27 cellular contexts compared by ENCODE assay signal in the genomic region with DNA sequence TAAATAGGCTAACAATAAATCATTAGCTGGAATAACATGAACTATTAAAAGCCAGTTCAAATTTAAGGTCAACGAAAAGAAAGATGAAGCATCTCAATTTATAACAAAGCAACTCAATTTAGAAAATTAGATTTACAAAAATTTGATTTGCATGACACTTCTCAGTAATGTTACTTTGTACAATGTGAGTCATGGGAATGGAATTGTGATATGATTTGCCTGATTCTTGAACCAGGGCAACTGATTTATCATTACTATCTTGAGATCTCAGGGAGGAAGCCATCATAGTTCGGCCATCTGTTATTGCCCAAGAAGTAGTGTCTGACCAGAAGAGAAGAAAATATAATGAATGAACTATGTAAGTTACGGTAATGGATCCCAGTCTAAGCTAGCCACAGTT.
"Had no signal": no experiment of that assay in that cellular context is flagged by ENCODE, and none has a peak within 500 bp of the region (broad histone marks: within the 10 kb centered on the region; RNA-seq: fewer than 3 reads in every experiment).

No MANE protein-coding gene starts in this region.

- H3K4me3 Mint-ChIP-seq: activated CD8-positive, alpha-beta memory T cell treated with anti-CD3 and anti-CD28 coated beads, Interleukin-2, amount 10 ng/mL, durations not matched to agents 7 days and 5 days; activated naive CD4-positive, alpha-beta T cell treated with anti-CD3 and anti-CD28 coated beads for 36 hours; activated naive CD8-positive, alpha-beta T cell; activated T-cell treated with anti-CD3 and anti-CD28 coated beads, Interleukin-2, amount 50 U/mL, for 24 hours; activated T-helper 1 cell treated with anti-CD3 and anti-CD28 coated beads, Interleukin-12 subunit alpha, Interleukin-12 subunit beta, Interleukin-2, Interleukin-4 antibody, amounts not matched to agents 30 ng/mL and 10 ng/mL and 1 ng/mL, durations not matched to agents 14 hours and 24 hours and 36 hours; brain; T-helper 17 cell; WTC11 had no signal

- H3K36me3 ChIP-seq: cardiac muscle cell, Peyer's patch, SJCRH30 had no signal

- FAIRE-seq: astrocyte had no signal

- H3K27ac Mint-ChIP-seq: activated CD8-positive, alpha-beta memory T cell treated with anti-CD3 and anti-CD28 coated beads, Interleukin-2, amount 10 ng/mL, durations not matched to agents 7 days and 5 days; activated naive CD4-positive, alpha-beta T cell treated with anti-CD3 and anti-CD28 coated beads for 36 hours; activated naive CD8-positive, alpha-beta T cell; activated T-cell treated with anti-CD3 and anti-CD28 coated beads, Interleukin-2, amount 50 U/mL, for 24 hours; activated T-helper 1 cell treated with anti-CD3 and anti-CD28 coated beads, Interleukin-12 subunit alpha, Interleukin-12 subunit beta, Interleukin-2, Interleukin-4 antibody, amounts not matched to agents 30 ng/mL and 10 ng/mL and 1 ng/mL, durations not matched to agents 14 hours and 24 hours and 36 hours; brain; T-helper 17 cell had no signal

- H3K27me3 Mint-ChIP-seq: activated CD8-positive, alpha-beta memory T cell treated with anti-CD3 and anti-CD28 coated beads, Interleukin-2, amount 10 ng/mL, durations not matched to agents 7 days and 5 days; activated naive CD8-positive, alpha-beta T cell; activated T-cell treated with anti-CD3 and anti-CD28 coated beads, Interleukin-2, amount 50 U/mL, for 24 hours; T-helper 17 cell had no signal

- H3K4me1 Mint-ChIP-seq: activated CD8-positive, alpha-beta memory T cell treated with anti-CD3 and anti-CD28 coated beads, Interleukin-2, amount 10 ng/mL, durations not matched to agents 7 days and 5 days; brain; T-helper 17 cell had no signal

- H3K36me3 Mint-ChIP-seq: activated CD8-positive, alpha-beta memory T cell treated with anti-CD3 and anti-CD28 coated beads, Interleukin-2, amount 10 ng/mL, durations not matched to agents 7 days and 5 days; activated naive CD8-positive, alpha-beta T cell; brain; WTC11 had no signal

- H3K9me3 ChIP-seq: Peyer's patch, SJCRH30 had no signal

- H3K4me3 ChIP-seq: cardiac muscle cell, Peyer's patch, SJCRH30 had no signal

- H3K27ac ChIP-seq: cardiac muscle cell, Peyer's patch, RWPE1, SJCRH30 had no signal

- ATAC-seq: activated CD8-positive, alpha-beta memory T cell treated with anti-CD3 and anti-CD28 coated beads, Interleukin-2, amount 10 ng/mL, durations not matched to agents 7 days and 5 days; T-helper 17 cell had no signal

- H3K4me1 ChIP-seq: Peyer's patch, SJCRH30 had no signal

- H3K27me3 ChIP-seq: cardiac muscle cell, Peyer's patch, SJCRH30 had no signal

- H3K9me3 Mint-ChIP-seq: WTC11 had no signal

- DNase-seq: activated CD4-positive, alpha-beta T cell treated with anti-CD3 and anti-CD28 coated beads for 48 hours; activated CD4-positive, alpha-beta T cell treated with anti-CD3 and anti-CD28 coated beads, Interleukin-2, amount 50 U/mL, for 4 hours; activated CD4-positive, CD25-positive, alpha-beta regulatory T cell treated with anti-CD3 and anti-CD28 coated beads, Interleukin-2, amount 50 U/mL, for 72 hours; activated CD8-positive, alpha-beta memory T cell treated with anti-CD3 and anti-CD28 coated beads, Interleukin-2, amount 10 ng/mL, durations not matched to agents 7 days and 5 days; activated effector memory CD4-positive, alpha-beta T cell treated with anti-CD3 and anti-CD28 coated beads, Interleukin-2, amount 50 U/mL, for 16 hours; activated naive CD4-positive, alpha-beta T cell treated with anti-CD3 and anti-CD28 coated beads for 36 hours; activated T-cell treated with anti-CD3 and anti-CD28 coated beads, Interleukin-2, amount 50 U/mL, for 24 hours; amygdala; MM.1S; NCI-H1105; NCI-H1436; NCI-H1694 treated with DMSO at 0.1 percent for 48 hours; NCI-H2029 treated with DMSO at 0.1 percent for 48 hours; NCI-H446; NCI-H524; Peyer's patch; Right ventricle myocardium superior; SJCRH30; T-helper 17 cell; T-helper 9 cell had no signal
